ENCODE assay signal across 15 cellular contexts in genomic region chr11:114377612-114378267, GRCh38. TPM values are rescaled to one million over a fixed set of nuclear protein-coding genes. Genes with fewer than 3 reads are reported as not detected.
A peak's percentile ranks its signal among the peaks of the same experiment; 100 is the strongest.
DNase-seq lines count a peak whose midpoint lies in the region; ATAC-seq and TF ChIP-seq lines count a peak whose summit lies in the region.
"Had no signal": no experiment of that assay in that cellular context is flagged by ENCODE, and none has a peak within 500 bp of the region (broad histone marks: within the 10 kb centered on the region; RNA-seq: fewer than 3 reads in every experiment).

No MANE protein-coding gene starts in this region.

- H3K4me3 ChIP-seq in fibroblast of mammary gland (ENCODE audit: control insufficient read depth, low read depth, low read length) (no peak overlapping the region), skeletal muscle cell (ENCODE audit: low read depth, low read length) (no peak overlapping the region)
- H3K4me3 ChIP-seq: HAP-1, heart right ventricle, SJCRH30 had no signal

- DNase-seq in ELF-1 (ENCODE audit: low read depth, low spot score), result peak; percentile 17
- peak; percentile 97 for DNase-seq in RPMI7951 (ENCODE audit: low read depth)
- peak; percentile 87 for DNase-seq in fibroblast of mammary gland (ENCODE audit: low read depth)
- peak; percentile 62 for DNase-seq in skeletal muscle cell (ENCODE audit: low read depth)
- no peak for DNase-seq in activated CD4-positive, CD25-positive, alpha-beta regulatory T cell (lab: John Stamatoyannopoulos, UW)
- no peak for DNase-seq in head of caudate nucleus
- no peak for DNase-seq in NCI-H1417 treated with DMSO at 0.1 percent for 48 hours (lab: John Stamatoyannopoulos, UW)
- DNase-seq: heart right ventricle; NCI-H1417; NCI-H774; SJCRH30; stimulated activated CD4-positive, alpha-beta T cell treated with anti-CD3 and anti-CD28 coated beads, Interleukin-1b, Interleukin-23, amount 100 ng/mL, for 48 hours; stimulated activated naive CD4-positive, alpha-beta T cell treated with Interleukin-2 at 50 U/mL for 16 hours had no signal

- intact Hi-C loops in head of caudate nucleus (cut with DNase I), result no loop called here

- no peak for ATAC-seq in GM21737 (IDR thresholded peaks at IDR 0.05; ENCODE audit: unreplicated experiment)
- ATAC-seq: heart right ventricle had no signal

- no peak for TF ChIP-seq CTCF in fibroblast of mammary gland (conservative IDR thresholded peaks at IDR 0.05; ENCODE audit: control insufficient read depth, insufficient read depth, low read depth, low read length)

RNA-seq across cellular contexts. Expression of gene C11orf71, which starts 22.6 kb away (rescaled TPM):
- total RNA-seq in RPMI7951 (2014; rRNA removed; shearing (Covaris generic)), result 5.0 and 6.2 TPM in 2 replicates

RNA-seq across cellular contexts. Expression of gene RBM7, which starts 22.7 kb away (rescaled TPM):
- 45.5 and 53.9 TPM in 2 replicates for total RNA-seq in RPMI7951 (2014; rRNA removed; shearing (Covaris generic))

Comparison
In these comparisons a context has a peak if more than half of its experiments do, and no peak if none do; other contexts are left out.
1. DNase-seq: peak in ELF-1 (single experiment), RPMI7951 (single experiment), fibroblast of mammary gland (single experiment) and skeletal muscle cell (single experiment); none in activated CD4-positive, CD25-positive, alpha-beta regulatory T cell (0 of 4), head of caudate nucleus (0 of 42) and NCI-H1417 treated with DMSO at 0.1 percent for 48 hours (single experiment).